21 cellular contexts compared by ENCODE assay signal in the genomic region with DNA sequence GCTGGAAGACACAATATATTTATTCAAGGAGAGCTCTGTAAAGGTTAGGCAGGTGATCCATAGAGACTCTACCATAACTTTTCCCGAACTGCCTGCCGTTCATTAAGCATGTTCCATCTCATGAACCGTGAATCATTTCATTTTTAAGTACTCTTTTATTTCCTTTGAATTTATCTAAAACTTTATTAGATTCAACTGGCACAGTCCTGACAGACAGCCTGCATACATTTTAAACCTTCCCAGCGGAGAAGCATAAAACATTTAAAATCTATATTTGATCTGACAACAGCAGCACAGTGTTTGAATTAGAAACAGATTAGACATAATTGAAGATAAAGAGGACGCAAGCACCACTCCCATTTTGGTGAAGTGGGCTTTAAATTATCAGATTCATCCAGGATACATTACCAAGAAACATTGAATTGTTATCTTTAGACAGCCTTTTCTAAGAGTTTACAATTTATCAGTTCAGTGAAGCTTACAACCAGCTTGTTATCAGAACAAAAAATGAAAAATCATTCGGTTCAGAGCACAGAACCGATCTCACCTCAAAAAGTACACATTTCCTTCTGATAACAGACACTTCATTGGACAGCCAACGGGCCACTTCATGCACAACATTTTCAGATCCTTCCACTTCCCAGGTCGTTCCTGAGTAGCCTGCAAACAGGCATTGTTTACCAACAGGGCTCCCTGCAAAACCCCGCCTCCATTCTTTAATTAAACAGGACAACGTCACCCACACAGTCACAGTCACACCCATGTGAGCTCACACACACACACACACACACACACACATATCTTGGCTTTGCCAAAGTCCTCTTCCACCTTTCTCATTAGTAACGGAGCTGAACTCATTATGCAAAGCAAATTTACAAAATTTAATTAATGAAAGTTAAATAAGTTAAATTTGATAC.
DNase-seq lines count a peak whose midpoint lies in the region; ATAC-seq, FAIRE-seq and TF ChIP-seq lines count a peak whose summit lies in the region.
"Had no signal": no experiment of that assay in that cellular context is flagged by ENCODE, and none has a peak within 500 bp of the region (broad histone marks: within the 10 kb centered on the region; RNA-seq: fewer than 3 reads in every experiment).

No MANE protein-coding gene starts in this region.

- intact Hi-C loops in endothelial cell of umbilical vein (cut with micrococcal nuclease), result no loop called here

- no peak for TF ChIP-seq POLR2A in endothelial cell of umbilical vein (IDR thresholded peaks at IDR 0.05; ENCODE audit: low read depth, low read length)

- no peaks in the 10 kb centered on the region for H3K36me3 Mint-ChIP-seq in progenitor cell of endocrine pancreas (ENCODE audit: insufficient read depth)
- H3K36me3 Mint-ChIP-seq: CD14-positive monocyte, immature natural killer cell, memory B cell had no signal

- peaks cover 8% of the 10 kb centered on the region for H3K4me1 Mint-ChIP-seq in progenitor cell of endocrine pancreas (ENCODE audit: low read depth)
- H3K4me1 Mint-ChIP-seq: CD14-positive monocyte; central memory CD8-positive, alpha-beta T cell; immature natural killer cell had no signal

- H3K4me1 ChIP-seq in endothelial cell of umbilical vein (ENCODE audit: control insufficient read depth, extremely low read depth, insufficient read depth, low read length), result peaks cover 12% of the 10 kb centered on the region
- H3K4me1 ChIP-seq: gastroesophageal sphincter, Peyer's patch, sigmoid colon, testis had no signal

- ATAC-seq in HG02840 (IDR thresholded peaks at IDR 0.05; ENCODE audit: low FRiP score, unreplicated experiment), result no peak
- ATAC-seq: gastroesophageal sphincter, HCT116, HepG2 had no signal

- H3K27ac ChIP-seq in endothelial cell of umbilical vein (ENCODE audit: insufficient read depth, low read depth, low read length), result no peak overlapping the region
- H3K27ac ChIP-seq: gastroesophageal sphincter, Peyer's patch, sigmoid colon, testis had no signal

- H3K4me3 Mint-ChIP-seq in progenitor cell of endocrine pancreas (ENCODE audit: low read depth), result no peak overlapping the region
- H3K4me3 Mint-ChIP-seq: CD14-positive monocyte; central memory CD8-positive, alpha-beta T cell; immature natural killer cell; memory B cell had no signal

- BruUV-seq in endothelial cell of umbilical vein (replicated peaks; lab: Mats Ljungman, UMichigan), result no TSS peak

- H3K9me3 Mint-ChIP-seq in progenitor cell of endocrine pancreas (ENCODE audit: low read depth), result no peaks in the 10 kb centered on the region
- H3K9me3 Mint-ChIP-seq: central memory CD8-positive, alpha-beta T cell; immature natural killer cell; memory B cell had no signal

- H3K27me3 Mint-ChIP-seq in progenitor cell of endocrine pancreas, result peaks cover 29% of the 10 kb centered on the region

- TF ChIP-seq CTCF in endothelial cell of umbilical vein (IDR thresholded peaks at IDR 0.05; ENCODE audit: extremely low read depth in 1 of 2, insufficient read depth in 1 of 2, low read depth in 1 of 2, low read length in 2 of 2), result no peak
- TF ChIP-seq CTCF in progenitor cell of endocrine pancreas (IDR thresholded peaks at IDR 0.05; ENCODE audit: unreplicated experiment), result no peak

- H2AFZ ChIP-seq in endothelial cell of umbilical vein (ENCODE audit: low read depth, low read length), result peak overlapping the region; percentile 56

- no peaks in the 10 kb centered on the region for H4K20me1 ChIP-seq in endothelial cell of umbilical vein (replicated peaks; ENCODE audit: control insufficient read depth, extremely low read depth, insufficient read depth, low read length)

- no peaks in the 10 kb centered on the region for H3K27me3 ChIP-seq in endothelial cell of umbilical vein (ENCODE audit: control insufficient read depth in 2 of 2, insufficient read depth in 2 of 2, low read length in 2 of 2)
- H3K27me3 ChIP-seq: Peyer's patch, sigmoid colon, testis had no signal

- dilution Hi-C loops in endothelial cell of umbilical vein (cut with MboI; ENCODE audit: extremely low pct_ligation_motif_present, low sequenced_read_pairs), result no loop called here

- H3K4me2 ChIP-seq in endothelial cell of umbilical vein (ENCODE audit: insufficient read depth, low read length), result no peak overlapping the region

- no peak overlapping the region for H3K4me3 ChIP-seq in endothelial cell of umbilical vein (replicated peaks in 1 of 3; ENCODE audit: insufficient read depth in 1 of 3, low read depth in 1 of 3, low read length in 3 of 3)
- H3K4me3 ChIP-seq: gastroesophageal sphincter, Peyer's patch, sigmoid colon, testis had no signal

- peak overlapping the region; percentile 67 for H3K27ac Mint-ChIP-seq in progenitor cell of endocrine pancreas
- H3K27ac Mint-ChIP-seq: CD14-positive monocyte, immature natural killer cell, memory B cell had no signal

- H3K9ac ChIP-seq in endothelial cell of umbilical vein (replicated peaks; ENCODE audit: extremely low read depth, insufficient read depth, low read length), result no peak overlapping the region

- H3K79me2 ChIP-seq in endothelial cell of umbilical vein (ENCODE audit: control insufficient read depth, insufficient read depth, low read length), result no peaks in the 10 kb centered on the region

- FAIRE-seq in endothelial cell of umbilical vein (lab: Jason Lieb, UNC), result peak; percentile 8
- FAIRE-seq: endometrium, HepG2 had no signal

- CTCF ChIA-PET in endothelial cell of umbilical vein (lab: Charles Lee), result interaction anchor here (2.0 kb wide), 1 partner anchor 10 kb away, joined by 6 read pairs; no protein-coding TSS in a partner anchor

- no peaks in the 10 kb centered on the region for H3K9me3 ChIP-seq in endothelial cell of umbilical vein (replicated peaks; ENCODE audit: control insufficient read depth, insufficient read depth, low read length)
- H3K9me3 ChIP-seq: gastroesophageal sphincter, Peyer's patch, sigmoid colon, testis had no signal

- DNase-seq in DMS53 (lab: John Stamatoyannopoulos, UW), result peak; percentile 48
- DNase-seq in DMS53 treated with DMSO at 0.1 percent for 48 hours (lab: John Stamatoyannopoulos, UW; ENCODE audit: unreplicated experiment), result no peak
- peak; percentile 59 for DNase-seq in NCI-H774 (lab: John Stamatoyannopoulos, UW)
- DNase-seq in endothelial cell of umbilical vein (ENCODE audit: low read depth, low spot score), result no peak
- DNase-seq in progenitor cell of endocrine pancreas (ENCODE audit: low spot score, unreplicated experiment), result no peak
- DNase-seq in EL, result no peak
- no peak for DNase-seq in AG08396 (ENCODE audit: low spot score)
- DNase-seq: 8988T, immature natural killer cell, NCI-H446 treated with DMSO at 0.1 percent for 48 hours, sigmoid colon, testis had no signal

- no peaks in the 10 kb centered on the region for H3K36me3 ChIP-seq in endothelial cell of umbilical vein (ENCODE audit: control insufficient read depth in 2 of 2, extremely low read depth in 1 of 2, insufficient read depth in 2 of 2, low read length in 2 of 2)
- H3K36me3 ChIP-seq: gastroesophageal sphincter, Peyer's patch, sigmoid colon had no signal

- POLR2A ChIA-PET in endothelial cell of umbilical vein (lab: Charles Lee), result no interaction called here

- no peaks in the 10 kb centered on the region for H3K9me1 ChIP-seq in endothelial cell of umbilical vein (replicated peaks; ENCODE audit: control insufficient read depth, extremely low read depth, insufficient read depth, low read length)

TF ChIP-seq in endothelial cell of umbilical vein, 7 proteins besides CTCF, POLR2A, EP300 and RAD21:
- no peak for TF ChIP-seq GATA2 (IDR thresholded peaks at IDR 0.05; ENCODE audit: insufficient read depth, insufficient read length, low read depth, low read length)
- no peak for TF ChIP-seq MYC (IDR thresholded peaks at IDR 0.05; ENCODE audit: low read depth, low read length)
- TF ChIP-seq EZH2 (IDR thresholded peaks at IDR 0.05; ENCODE audit: borderline replicate concordance, low read depth, low read length, severe bottlenecking), result no peak
- TF ChIP-seq POLR2AphosphoS5 (IDR thresholded peaks at IDR 0.05; ENCODE audit: insufficient read depth, low read depth, low read length), result no peak
- TF ChIP-seq JUN (IDR thresholded peaks at IDR 0.05; ENCODE audit: borderline replicate concordance, insufficient read depth, insufficient read length, low read depth), result no peak
- no peak for TF ChIP-seq FOS (IDR thresholded peaks at IDR 0.05; ENCODE audit: borderline replicate concordance, insufficient read depth, low read length)
- TF ChIP-seq, protein P1, sequence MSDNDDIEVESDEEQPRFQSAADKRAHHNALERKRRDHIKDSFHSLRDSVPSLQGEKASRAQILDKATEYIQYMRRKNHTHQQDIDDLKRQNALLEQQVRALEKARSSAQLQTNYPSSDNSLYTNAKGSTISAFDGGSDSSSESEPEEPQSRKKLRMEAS (IDR thresholded peaks at IDR 0.05; ENCODE audit: insufficient read depth, insufficient read length), result no peak

Comparison
In these comparisons a context has a peak if more than half of its experiments do, and no peak if none do; other contexts are left out.
1. DNase-seq: peak in DMS53 (single experiment) and NCI-H774 (single experiment); none in DMS53 treated with DMSO at 0.1 percent for 48 hours (single experiment), endothelial cell of umbilical vein (single experiment), progenitor cell of endocrine pancreas (single experiment), EL (single experiment) and AG08396 (single experiment).